16 cellular contexts compared by ENCODE assay signal in genomic region chr3:101816215-101817149, GRCh38. TPM values are rescaled to one million over a fixed set of nuclear protein-coding genes. Genes with fewer than 3 reads are reported as not detected.
DNase-seq lines count a peak whose midpoint lies in the region; ATAC-seq and TF ChIP-seq lines count a peak whose summit lies in the region.
"Had no signal": no experiment of that assay in that cellular context is flagged by ENCODE, and none has a peak within 500 bp of the region (broad histone marks: within the 10 kb centered on the region; RNA-seq: fewer than 3 reads in every experiment).

No MANE protein-coding gene starts in this region.

- TF ChIP-seq POLR2A in uterus (IDR thresholded peaks at IDR 0.05), result no peak

- H3K27ac ChIP-seq in uterus, result peak overlapping the region; percentile 68 to 73
- H3K27ac ChIP-seq: thoracic aorta, VCaP had no signal

- no peaks in the 10 kb centered on the region for H3K36me3 ChIP-seq in uterus

- peaks cover 6 to 16% of the 10 kb centered on the region in 2 donors for H3K4me1 ChIP-seq in uterus

- no peaks in the 10 kb centered on the region for H3K27me3 ChIP-seq in uterus

- TF ChIP-seq CTCF in uterus (IDR thresholded peaks at IDR 0.05), result peak in 1 of 4 experiments; percentile 4

- no peak for DNase-seq in left ventricle myocardium superior
- DNase-seq in cardiac septum (ENCODE audit: low spot score), result no peak
- peak; percentile 38 for DNase-seq in astrocyte of the hippocampus (ENCODE audit: low read depth, low spot score)
- DNase-seq in kidney glomerular epithelial cell (lab: John Stamatoyannopoulos, UW), result peak; percentile 56
- DNase-seq in uterus, result peak in 1 of 2 donors; percentile 49
- no peak for DNase-seq in activated CD4-positive, alpha-beta T cell treated with anti-CD3 and anti-CD28 coated beads for 1 hour
- no peak for DNase-seq in activated CD4-positive, alpha-beta T cell treated with anti-CD3 and anti-CD28 coated beads, Interleukin-2, amount 50 U/mL, for 48 hours
- DNase-seq: activated naive CD4-positive, alpha-beta T cell treated with anti-CD3 and anti-CD28 coated beads for 36 hours; central memory CD4-positive, alpha-beta T cell; Kasumi-1; left cardiac atrium; naive B cell; NCI-H146 had no signal

- ATAC-seq in left ventricle myocardium superior, result peak; percentile 10
- no peak for ATAC-seq in HG03442 (IDR thresholded peaks at IDR 0.05; ENCODE audit: unreplicated experiment)
- ATAC-seq: left cardiac atrium had no signal

- H3K9me3 ChIP-seq in uterus, result no peaks in the 10 kb centered on the region
- H3K9me3 ChIP-seq: thoracic aorta had no signal

- intact Hi-C loops in left ventricle myocardium superior (cut with micrococcal nuclease), result no loop called here
- intact Hi-C loops in cardiac septum (cut with DNase I), result no loop called here
- intact Hi-C loops in uterus (cut with DNase I; ENCODE audit: low total_unique reads), result no loop called here

- H3K4me3 ChIP-seq in uterus, result no peak overlapping the region
- H3K4me3 ChIP-seq: thoracic aorta had no signal

RNA-seq across cellular contexts. Expression of gene NFKBIZ, which starts 32.8 kb away (rescaled TPM):
- total RNA-seq in left ventricle myocardium superior (15.9 TPM), cardiac septum (16.0 TPM), uterus (100 to 1,000 TPM in 1 of 4 donors, 10 to 100 TPM in 3; 10.2 to 119 (median 58.9) TPM)

RNA-seq across cellular contexts. Expression of gene NXPE3, which starts 37.5 kb away (rescaled TPM):
- total RNA-seq in left ventricle myocardium superior, result 48.0 TPM
- 26.9 TPM for total RNA-seq in cardiac septum
- 10 to 100 TPM in 2 of 4 donors, 1 to 10 TPM in 2; 3.1 to 26.0 (median 10.3) TPM for total RNA-seq in uterus

Comparison
In these comparisons a context has a peak if more than half of its experiments do, and no peak if none do; other contexts are left out.
1. DNase-seq: peak in astrocyte of the hippocampus (single experiment) and kidney glomerular epithelial cell (single experiment); none in left ventricle myocardium superior (single experiment), cardiac septum (single experiment), activated CD4-positive, alpha-beta T cell treated with anti-CD3 and anti-CD28 coated beads for 1 hour (single experiment) and activated CD4-positive, alpha-beta T cell treated with anti-CD3 and anti-CD28 coated beads, Interleukin-2, amount 50 U/mL, for 48 hours (0 of 2).